ENCODE assay signal across 23 cellular contexts in genomic region chr19:1691589-1692290, GRCh38.
"Had no signal": no experiment of that assay in that cellular context is flagged by ENCODE, and none has a peak within 500 bp of the region (broad histone marks: within the 10 kb centered on the region; RNA-seq: fewer than 3 reads in every experiment).

No MANE protein-coding gene starts in this region.

- H3K36me3 ChIP-seq: esophagus muscularis mucosa, heart left ventricle, left lung, neutrophil, ovary, prostate gland, vagina had no signal

- H3K27me3 ChIP-seq: ovary, vagina had no signal

- H3K27ac ChIP-seq: body of pancreas, esophagus muscularis mucosa, foreskin keratinocyte, heart left ventricle, left lung, neutrophil, ovary, prostate gland, skin epidermis, vagina had no signal

- DNase-seq: activated CD4-positive, alpha-beta T cell treated with anti-CD3 and anti-CD28 coated beads for 36 hours; activated CD4-positive, CD25-positive, alpha-beta regulatory T cell; activated T-cell treated with anti-CD3 and anti-CD28 coated beads for 4 hours; activated T-cell treated with anti-CD3 and anti-CD28 coated beads, Interleukin-2, amount 50 U/mL, for 72 hours; body of pancreas; dermis blood vessel endothelial cell; effector CD4-positive, alpha-beta T cell; foreskin keratinocyte; hypothalamus; immature natural killer cell; kidney glomerular epithelial cell; mesendoderm; ovary; stimulated activated CD4-positive, alpha-beta T cell treated with anti-CD3 and anti-CD28 coated beads, Interleukin-12 subunit alpha, Interleukin-12 subunit beta, amount 100 ng/mL, for 4 hours; stimulated activated CD4-positive, alpha-beta T cell treated with anti-CD3 and anti-CD28 coated beads, Interleukin-4, amount 100 ng/mL, for 1 hour had no signal

- H3K4me1 ChIP-seq: body of pancreas, foreskin keratinocyte, heart left ventricle, left lung, prostate gland, vagina had no signal

- H3K4me3 ChIP-seq: body of pancreas, esophagus muscularis mucosa, heart left ventricle, left lung, lung, ovary, prostate gland, skin epidermis, vagina had no signal

- H3K9me3 ChIP-seq: neutrophil, prostate gland, vagina had no signal
